Comparison of ENCODE assay signal across 14 cellular contexts in genomic region chr6:17633465-17634188, GRCh38. TPM values are rescaled to one million over a fixed set of nuclear protein-coding genes. Genes with fewer than 3 reads are reported as not detected.
DNase-seq lines count a peak whose midpoint lies in the region; ATAC-seq lines count a peak whose summit lies in the region.
"Had no signal": no experiment of that assay in that cellular context is flagged by ENCODE, and none has a peak within 500 bp of the region (broad histone marks: within the 10 kb centered on the region; RNA-seq: fewer than 3 reads in every experiment).

No MANE protein-coding gene starts in this region.

- H3K4me3 Mint-ChIP-seq in activated T-cell treated with anti-CD3 and anti-CD28 coated beads, Interleukin-2, amount 50 U/mL, for 72 hours = peak overlapping the region; percentile 29 to 66

- peak; percentile 23 to 29 for DNase-seq in activated T-cell treated with anti-CD3 and anti-CD28 coated beads, Interleukin-2, amount 50 U/mL, for 72 hours
- DNase-seq in activated T-cell treated with anti-CD3 and anti-CD28 coated beads for 4 hours (no peak), cardiac septum (ENCODE audit: low spot score) (no peak), NOMO-1 (lab: John Stamatoyannopoulos, UW; ENCODE audit: unreplicated experiment in 2 of 2) (no peak)
- peak; percentile 5 for DNase-seq in activated gamma-delta T cell treated with anti-CD3 and anti-CD28 coated beads, Interleukin-2, amount 50 U/mL, for 16 hours (ENCODE audit: low read depth)
- peak; percentile 4 to 5 for DNase-seq in stimulated activated CD8-positive, alpha-beta memory T cell treated with anti-CD3 and anti-CD28 coated beads, Interleukin-2, amount 100 ng/mL, for 1 hour (ENCODE audit: low read depth in 2 of 2)
- DNase-seq: cerebellar nuclear complex, DMS79 treated with DMSO at 0.1 percent for 48 hours, NCI-H1092, pancreas, Peyer's patch, T1000 had no signal

- H3K27me3 Mint-ChIP-seq in activated T-cell treated with anti-CD3 and anti-CD28 coated beads, Interleukin-2, amount 50 U/mL, for 72 hours (ENCODE audit: low read depth) = no peaks in the 10 kb centered on the region

- peak; percentile 83 to 92 for ATAC-seq in activated T-cell treated with anti-CD3 and anti-CD28 coated beads, Interleukin-2, amount 50 U/mL, for 72 hours (replicated peaks in 1 of 2)
- ATAC-seq in HG02642 (IDR thresholded peaks at IDR 0.05; ENCODE audit: poor library complexity, unreplicated experiment) (peak; percentile 43), GM21367 (IDR thresholded peaks at IDR 0.05; ENCODE audit: unreplicated experiment) (no peak)
- ATAC-seq: pancreas had no signal

- peaks cover 26 to 67% of the 10 kb centered on the region in 2 donors for H3K36me3 Mint-ChIP-seq in activated T-cell treated with anti-CD3 and anti-CD28 coated beads, Interleukin-2, amount 50 U/mL, for 72 hours (ENCODE audit: insufficient read depth in 2 of 2)

- peak overlapping the region; percentile 94 for H3K27ac Mint-ChIP-seq in activated T-cell treated with anti-CD3 and anti-CD28 coated beads, Interleukin-2, amount 50 U/mL, for 72 hours

- H3K4me1 Mint-ChIP-seq in activated T-cell treated with anti-CD3 and anti-CD28 coated beads, Interleukin-2, amount 50 U/mL, for 72 hours (ENCODE audit: low read depth) = peaks cover 57% of the 10 kb centered on the region

- intact Hi-C loops in cardiac septum (cut with DNase I) = no loop called here

- no peaks in the 10 kb centered on the region for H3K9me3 Mint-ChIP-seq in activated T-cell treated with anti-CD3 and anti-CD28 coated beads, Interleukin-2, amount 50 U/mL, for 72 hours

RNA-seq across cellular contexts. Expression of gene FAM8A1, which starts 33.5 kb away (rescaled TPM):
- total RNA-seq in activated T-cell treated with anti-CD3 and anti-CD28 coated beads, Interleukin-2, amount 50 U/mL, for 72 hours = 1 to 10 TPM; 6.3 to 7.3 TPM
- 15.1 TPM for total RNA-seq in cardiac septum

Comparison
In these comparisons a context has a peak if more than half of its experiments do, and no peak if none do; other contexts are left out.
1. DNase-seq: peak in activated T-cell treated with anti-CD3 and anti-CD28 coated beads, Interleukin-2, amount 50 U/mL, for 72 hours (2 of 2), activated gamma-delta T cell treated with anti-CD3 and anti-CD28 coated beads, Interleukin-2, amount 50 U/mL, for 16 hours (single experiment) and stimulated activated CD8-positive, alpha-beta memory T cell treated with anti-CD3 and anti-CD28 coated beads, Interleukin-2, amount 100 ng/mL, for 1 hour (2 of 2); none in activated T-cell treated with anti-CD3 and anti-CD28 coated beads for 4 hours (single experiment), cardiac septum (single experiment) and NOMO-1 (0 of 2).